Comparison of ENCODE assay signal across 9 cellular contexts in genomic region chr5:176994460-176995121, GRCh38. TPM values are rescaled to one million over a fixed set of nuclear protein-coding genes. Genes with fewer than 3 reads are reported as not detected.
DNase-seq lines count a peak whose midpoint lies in the region; ATAC-seq and TF ChIP-seq lines count a peak whose summit lies in the region.
"Had no signal": no experiment of that assay in that cellular context is flagged by ENCODE, and none has a peak within 500 bp of the region (broad histone marks: within the 10 kb centered on the region; RNA-seq: fewer than 3 reads in every experiment).

No MANE protein-coding gene starts in this region.

- no peaks in the 10 kb centered on the region for H3K27me3 ChIP-seq in PC-9 (ENCODE audit: insufficient read depth, low read depth)
- no peaks in the 10 kb centered on the region for H3K27me3 ChIP-seq in testis

- peaks cover 2% of the 10 kb centered on the region; the same call in 1 of the 2 replicates for H4K20me1 ChIP-seq in PC-9 (ENCODE audit: insufficient read depth)

- peaks cover 57% of the 10 kb centered on the region for H3F3A ChIP-seq in PC-9 (ENCODE audit: insufficient read depth, low read depth)

- H3K4me1 Mint-ChIP-seq in activated CD4-positive, alpha-beta memory T cell treated with anti-CD3 and anti-CD28 coated beads for 36 hours (ENCODE audit: low read depth) = peaks cover 45% of the 10 kb centered on the region
- H3K4me1 Mint-ChIP-seq in activated CD4-positive, alpha-beta memory T cell treated with anti-CD3 and anti-CD28 coated beads, Interleukin-2, amount 10 ng/mL, durations not matched to agents 7 days and 5 days = peaks cover 32% of the 10 kb centered on the region

- H3K36me3 Mint-ChIP-seq in activated CD4-positive, alpha-beta memory T cell treated with anti-CD3 and anti-CD28 coated beads for 36 hours = peaks cover 17% of the 10 kb centered on the region
- H3K36me3 Mint-ChIP-seq in activated CD4-positive, alpha-beta memory T cell treated with anti-CD3 and anti-CD28 coated beads, Interleukin-2, amount 10 ng/mL, durations not matched to agents 7 days and 5 days (ENCODE audit: low read depth) = peaks cover 26% of the 10 kb centered on the region

- TF ChIP-seq CTCF in PC-9 (conservative IDR thresholded peaks at IDR 0.05) (no peak), testis (IDR thresholded peaks at IDR 0.05) (no peak)

- H3K4me2 ChIP-seq in PC-9 = peak overlapping the region; percentile 56
- H3K4me2 ChIP-seq: A549 had no signal

- DNase-seq in activated CD4-positive, alpha-beta memory T cell treated with anti-CD3 and anti-CD28 coated beads for 36 hours = no peak
- DNase-seq in activated CD4-positive, alpha-beta memory T cell treated with anti-CD3 and anti-CD28 coated beads, Interleukin-2, amount 10 ng/mL, durations not matched to agents 7 days and 5 days = no peak
- DNase-seq in PC-9 (peak; percentile 40 to 94), Right ventricle myocardium inferior (ENCODE audit: missing footprints) (peak; percentile 76), testis (peak; percentile 64), GM19238 (ENCODE audit: insufficient read length, low spot score) (no peak), NCI-H2227 treated with DMSO at 0.1 percent for 48 hours (lab: John Stamatoyannopoulos, UW) (no peak)

- H3K9me3 ChIP-seq in PC-9 (ENCODE audit: insufficient read depth, low read depth) = peaks cover 5% of the 10 kb centered on the region
- H3K9me3 ChIP-seq in testis = no peaks in the 10 kb centered on the region

- peaks cover 93% of the 10 kb centered on the region for H3K79me2 ChIP-seq in PC-9 (ENCODE audit: low read depth)

- H3K27ac ChIP-seq in PC-9 = peak overlapping the region; percentile 96
- peak overlapping the region; percentile 12 to 67 for H3K27ac ChIP-seq in testis
- H3K27ac ChIP-seq: A549 had no signal

- WGBS in testis, 2 donors = 53 to 66% methylated on average over 7 of the region's 7 CpGs

- no peak overlapping the region for H2AFZ ChIP-seq in PC-9

- POLR2A ChIA-PET in activated CD4-positive, alpha-beta memory T cell treated with anti-CD3 and anti-CD28 coated beads for 36 hours (lab: Charles Lee) = no interaction called here
- POLR2A ChIA-PET in activated CD4-positive, alpha-beta memory T cell treated with anti-CD3 and anti-CD28 coated beads, Interleukin-2, amount 10 ng/mL, durations not matched to agents 7 days and 5 days (lab: Charles Lee) = no interaction called here
- POLR2A ChIA-PET in PC-9 (lab: Charles Lee; ENCODE audit: unreplicated experiment) = no interaction called here

- H3K4me1 ChIP-seq in PC-9 (replicated peaks; ENCODE audit: insufficient read depth) = peaks cover 26% of the 10 kb centered on the region
- H3K4me1 ChIP-seq in testis = peaks cover 4% of the 10 kb centered on the region

- H3K27me3 Mint-ChIP-seq in activated CD4-positive, alpha-beta memory T cell treated with anti-CD3 and anti-CD28 coated beads for 36 hours = no peaks in the 10 kb centered on the region
- H3K27me3 Mint-ChIP-seq in activated CD4-positive, alpha-beta memory T cell treated with anti-CD3 and anti-CD28 coated beads, Interleukin-2, amount 10 ng/mL, durations not matched to agents 7 days and 5 days = no peaks in the 10 kb centered on the region

- no peaks in the 10 kb centered on the region for H3K9me2 ChIP-seq in PC-9 (ENCODE audit: insufficient read depth)

- H3K36me3 ChIP-seq in PC-9 (ENCODE audit: low read depth) = peaks cover 9% of the 10 kb centered on the region
- no peaks in the 10 kb centered on the region for H3K36me3 ChIP-seq in testis (ENCODE audit: low read depth, missing control alignments)

- CTCF ChIA-PET in activated CD4-positive, alpha-beta memory T cell treated with anti-CD3 and anti-CD28 coated beads for 36 hours (lab: Charles Lee) = interaction anchor here (1.0 to 1.4 kb wide), 2 partner anchors 11 to 334 kb away, joined by 3 to 5 read pairs; no protein-coding TSS in a partner anchor
- CTCF ChIA-PET in activated CD4-positive, alpha-beta memory T cell treated with anti-CD3 and anti-CD28 coated beads, Interleukin-2, amount 10 ng/mL, durations not matched to agents 7 days and 5 days (lab: Charles Lee) = no interaction called here
- CTCF ChIA-PET in PC-9 (lab: Charles Lee) = no interaction called here

- peak; percentile 64 for ATAC-seq in Right ventricle myocardium inferior
- ATAC-seq in HG02571 (IDR thresholded peaks at IDR 0.05; ENCODE audit: unreplicated experiment) = no peak
- ATAC-seq: A549 had no signal

- BruUV-seq in PC-9 (replicated peaks; lab: Mats Ljungman, UMichigan) = no TSS peak

- no peak for TF ChIP-seq POLR2A in testis (IDR thresholded peaks at IDR 0.05)

- intact Hi-C loops in activated CD4-positive, alpha-beta memory T cell treated with anti-CD3 and anti-CD28 coated beads for 36 hours (cut with micrococcal nuclease) = loop anchor here (5.0 kb wide), 1 partner anchor 92 kb away; no protein-coding TSS in a partner anchor
- intact Hi-C loops in PC-9 (cut with micrococcal nuclease; ENCODE audit: unreplicated experiment) = no loop called here
- intact Hi-C loops in Right ventricle myocardium inferior (cut with DNase I) = no loop called here
- intact Hi-C loops in testis (cut with DNase I; ENCODE audit: low total_unique reads) = no loop called here

- peaks cover 6% of the 10 kb centered on the region for H3K9me3 Mint-ChIP-seq in activated CD4-positive, alpha-beta memory T cell treated with anti-CD3 and anti-CD28 coated beads for 36 hours
- H3K9me3 Mint-ChIP-seq in activated CD4-positive, alpha-beta memory T cell treated with anti-CD3 and anti-CD28 coated beads, Interleukin-2, amount 10 ng/mL, durations not matched to agents 7 days and 5 days = peaks cover 3% of the 10 kb centered on the region

- no peak overlapping the region for H3K4me3 ChIP-seq in PC-9
- no peak overlapping the region for H3K4me3 ChIP-seq in testis
- H3K4me3 ChIP-seq: A549 had no signal

- peak overlapping the region; percentile 83 for H3K27ac Mint-ChIP-seq in activated CD4-positive, alpha-beta memory T cell treated with anti-CD3 and anti-CD28 coated beads for 36 hours
- no peak overlapping the region for H3K27ac Mint-ChIP-seq in activated CD4-positive, alpha-beta memory T cell treated with anti-CD3 and anti-CD28 coated beads, Interleukin-2, amount 10 ng/mL, durations not matched to agents 7 days and 5 days

- no peak overlapping the region for H3K4me3 Mint-ChIP-seq in activated CD4-positive, alpha-beta memory T cell treated with anti-CD3 and anti-CD28 coated beads for 36 hours
- no peak overlapping the region for H3K4me3 Mint-ChIP-seq in activated CD4-positive, alpha-beta memory T cell treated with anti-CD3 and anti-CD28 coated beads, Interleukin-2, amount 10 ng/mL, durations not matched to agents 7 days and 5 days

RNA-seq across cellular contexts. Expression of gene UIMC1, which starts 12.0 kb away (rescaled TPM):
- 10 to 100 TPM; 52.9 to 53.5 TPM for total RNA-seq in activated CD4-positive, alpha-beta memory T cell treated with anti-CD3 and anti-CD28 coated beads for 36 hours
- 10 to 100 TPM; 46.5 to 50.5 TPM for total RNA-seq in activated CD4-positive, alpha-beta memory T cell treated with anti-CD3 and anti-CD28 coated beads, Interleukin-2, amount 10 ng/mL, durations not matched to agents 7 days and 5 days
- total RNA-seq in PC-9 (2021) (48.3 and 59.5 TPM in 2 replicates), Right ventricle myocardium inferior (34.3 TPM), testis (10 to 100 TPM; 78.3 to 89.9 TPM)
- polyA plus RNA-seq in testis (ENCODE audit: insufficient read depth, low read depth, low replicate concordance) = 141 TPM

RNA-seq across cellular contexts. Expression of gene ZNF346, which starts 27.9 kb away (rescaled TPM):
- 10 to 100 TPM; 12.7 to 15.6 TPM for total RNA-seq in activated CD4-positive, alpha-beta memory T cell treated with anti-CD3 and anti-CD28 coated beads for 36 hours
- 10 to 100 TPM; 19.5 to 27.2 TPM for total RNA-seq in activated CD4-positive, alpha-beta memory T cell treated with anti-CD3 and anti-CD28 coated beads, Interleukin-2, amount 10 ng/mL, durations not matched to agents 7 days and 5 days
- total RNA-seq in PC-9 (2021) (23.8 and 26.0 TPM in 2 replicates), Right ventricle myocardium inferior (6.2 TPM), testis (10 to 100 TPM; 31.1 to 31.7 TPM)
- 19.2 TPM for polyA plus RNA-seq in testis (ENCODE audit: insufficient read depth, low read depth, low replicate concordance)

Comparison
In these comparisons a context has a peak if more than half of its experiments do, and no peak if none do; other contexts are left out.
1. DNase-seq: peak in PC-9 (2 of 2), Right ventricle myocardium inferior (single experiment) and testis (single experiment); none in activated CD4-positive, alpha-beta memory T cell treated with anti-CD3 and anti-CD28 coated beads for 36 hours (single experiment), activated CD4-positive, alpha-beta memory T cell treated with anti-CD3 and anti-CD28 coated beads, Interleukin-2, amount 10 ng/mL, durations not matched to agents 7 days and 5 days (single experiment), GM19238 (single experiment) and NCI-H2227 treated with DMSO at 0.1 percent for 48 hours (single experiment).